In genomic region chr3:195558602-195559001, GRCh38 we compare ENCODE assay signal across 8 cellular contexts. TPM values are rescaled to one million over a fixed set of nuclear protein-coding genes. Genes with fewer than 3 reads are reported as not detected.
A peak's percentile ranks its signal among the peaks of the same experiment; 100 is the strongest.
DNase-seq lines count a peak whose midpoint lies in the region; ATAC-seq, FAIRE-seq and TF ChIP-seq lines count a peak whose summit lies in the region.

No MANE protein-coding gene starts in this region.

- no peaks in the 10 kb centered on the region for H3K36me3 Mint-ChIP-seq in activated naive CD4-positive, alpha-beta T cell treated with anti-CD3 and anti-CD28 coated beads, Interleukin-2, amount 10 ng/mL, durations not matched to agents 7 days and 5 days

- intact Hi-C loops in left ventricle myocardium superior (cut with micrococcal nuclease) (no loop called here), posterior cingulate gyrus (cut with DNase I) (no loop called here)

- peaks cover 4% of the 10 kb centered on the region for H3K27me3 Mint-ChIP-seq in activated naive CD4-positive, alpha-beta T cell treated with anti-CD3 and anti-CD28 coated beads, Interleukin-2, amount 10 ng/mL, durations not matched to agents 7 days and 5 days

- no peak overlapping the region for H3K4me3 Mint-ChIP-seq in activated naive CD4-positive, alpha-beta T cell treated with anti-CD3 and anti-CD28 coated beads, Interleukin-2, amount 10 ng/mL, durations not matched to agents 7 days and 5 days

- H3K9me3 Mint-ChIP-seq in activated naive CD4-positive, alpha-beta T cell treated with anti-CD3 and anti-CD28 coated beads, Interleukin-2, amount 10 ng/mL, durations not matched to agents 7 days and 5 days = no peaks in the 10 kb centered on the region

- H3K4me1 Mint-ChIP-seq in activated naive CD4-positive, alpha-beta T cell treated with anti-CD3 and anti-CD28 coated beads, Interleukin-2, amount 10 ng/mL, durations not matched to agents 7 days and 5 days = peaks cover 35% of the 10 kb centered on the region

- CTCF ChIA-PET in activated naive CD4-positive, alpha-beta T cell treated with anti-CD3 and anti-CD28 coated beads, Interleukin-2, amount 10 ng/mL, durations not matched to agents 7 days and 5 days (lab: Charles Lee) = interaction anchor here (1.2 to 3.3 kb wide), 5 partner anchors 9 to 294 kb away, joined by 3 to 21 read pairs (median 4); partner anchors contain the start of gene XXYLT1

- no peak overlapping the region for H3K27ac Mint-ChIP-seq in activated naive CD4-positive, alpha-beta T cell treated with anti-CD3 and anti-CD28 coated beads, Interleukin-2, amount 10 ng/mL, durations not matched to agents 7 days and 5 days

- FAIRE-seq in frontal cortex (lab: Jason Lieb, UNC) = no peak

- DNase-seq in activated naive CD4-positive, alpha-beta T cell treated with anti-CD3 and anti-CD28 coated beads, Interleukin-2, amount 10 ng/mL, durations not matched to agents 7 days and 5 days = peak; percentile 63
- DNase-seq in activated naive CD4-positive, alpha-beta T cell treated with Interleukin-2 at 50 U/mL for 16 hours = no peak
- DNase-seq in NAMALWA (ENCODE audit: low spot score) = peak; percentile 68
- DNase-seq in left ventricle myocardium superior = no peak
- DNase-seq in posterior cingulate gyrus = no peak
- DNase-seq in frontal cortex (ENCODE audit: low spot score in 2 of 2) = no peak

- peak; percentile 51; the same call in 2 of the 3 replicates for ATAC-seq in SK-N-SH treated with all-trans-retinoic acid at 6 μM for 48 hours
- ATAC-seq in left ventricle myocardium superior = peak; percentile 63
- ATAC-seq in GM19397 (IDR thresholded peaks at IDR 0.05; ENCODE audit: unreplicated experiment) = no peak

TF ChIP-seq in SK-N-SH treated with all-trans-retinoic acid at 6 μM for 48 hours, 23 proteins besides CTCF, POLR2A, EP300 and RAD21:
- TF ChIP-seq ZNF8 (CRISPR knock-in tag; IDR thresholded peaks at IDR 0.05) = no peak
- TF ChIP-seq TCF4 (CRISPR knock-in tag; IDR thresholded peaks at IDR 0.05; ENCODE audit: borderline replicate concordance) = no peak
- no peak for TF ChIP-seq ISL1 (CRISPR knock-in tag; IDR thresholded peaks at IDR 0.05)
- no peak for TF ChIP-seq RARB (CRISPR knock-in tag; IDR thresholded peaks at IDR 0.05)
- TF ChIP-seq ZNF70 (CRISPR knock-in tag; IDR thresholded peaks at IDR 0.05) = no peak
- no peak for TF ChIP-seq TSHZ2 (CRISPR knock-in tag; IDR thresholded peaks at IDR 0.05)
- no peak for TF ChIP-seq CSRNP3 (CRISPR knock-in tag; IDR thresholded peaks at IDR 0.05)
- no peak for TF ChIP-seq ARNTL (CRISPR knock-in tag; IDR thresholded peaks at IDR 0.05; ENCODE audit: borderline replicate concordance, low read depth)
- no peak for TF ChIP-seq BACH2 (CRISPR knock-in tag; IDR thresholded peaks at IDR 0.05; ENCODE audit: borderline replicate concordance)
- no peak for TF ChIP-seq CREB5 (CRISPR knock-in tag; IDR thresholded peaks at IDR 0.05; ENCODE audit: low read depth)
- no peak for TF ChIP-seq ZFP30 (CRISPR knock-in tag; IDR thresholded peaks at IDR 0.05)
- no peak for TF ChIP-seq ZNF565 (CRISPR knock-in tag; conservative IDR thresholded peaks at IDR 0.05; ENCODE audit: low read depth)
- no peak for TF ChIP-seq CSDC2 (CRISPR knock-in tag; IDR thresholded peaks at IDR 0.05)
- TF ChIP-seq GLIS3 (CRISPR knock-in tag; IDR thresholded peaks at IDR 0.05) = no peak
- TF ChIP-seq ZC3H10 (CRISPR knock-in tag; IDR thresholded peaks at IDR 0.05) = no peak
- no peak for TF ChIP-seq PPARA (CRISPR knock-in tag; IDR thresholded peaks at IDR 0.05; ENCODE audit: borderline replicate concordance)

RNA-seq across cellular contexts. Expression of gene PPP1R2, which starts 15.5 kb away (rescaled TPM):
- total RNA-seq in left ventricle myocardium superior = 33.7 TPM
- 181 TPM for total RNA-seq in frontal cortex

RNA-seq across cellular contexts. Expression of gene APOD, which starts 25.1 kb away (rescaled TPM):
- total RNA-seq in left ventricle myocardium superior (603 TPM), frontal cortex (2.9 TPM)

Comparison
In these comparisons a context has a peak if more than half of its experiments do, and no peak if none do; other contexts are left out.
1. DNase-seq: peak in activated naive CD4-positive, alpha-beta T cell treated with anti-CD3 and anti-CD28 coated beads, Interleukin-2, amount 10 ng/mL, durations not matched to agents 7 days and 5 days (single experiment) and NAMALWA (single experiment); none in activated naive CD4-positive, alpha-beta T cell treated with Interleukin-2 at 50 U/mL for 16 hours (single experiment), left ventricle myocardium superior (single experiment), posterior cingulate gyrus (0 of 10) and frontal cortex (0 of 2).
2. RNA of gene APOD, which starts 25.1 kb away (total RNA-seq): 603 TPM in left ventricle myocardium superior (single experiment); 2.9 TPM in frontal cortex (single experiment); every median in the first group is over 100 times any median in the second.